Comparison of ENCODE assay signal across 12 cellular contexts in genomic region chr17:8941980-8942617, GRCh38.
DNase-seq lines count a peak whose midpoint lies in the region; ATAC-seq and FAIRE-seq lines count a peak whose summit lies in the region.
"Had no signal": no experiment of that assay in that cellular context is flagged by ENCODE, and none has a peak within 500 bp of the region (broad histone marks: within the 10 kb centered on the region; RNA-seq: fewer than 3 reads in every experiment).

No MANE protein-coding gene starts in this region.

- peak overlapping the region; percentile 3 for H3K4me3 ChIP-seq in effector memory CD4-positive, alpha-beta T cell (ENCODE audit: insufficient read depth, low read depth, low read length, poor library complexity, severe bottlenecking)

- H3K27ac ChIP-seq in effector memory CD4-positive, alpha-beta T cell (ENCODE audit: insufficient read depth, low read length, poor library complexity, severe bottlenecking) = peak overlapping the region; percentile 69

- ATAC-seq in GM21619 (IDR thresholded peaks at IDR 0.05; ENCODE audit: unreplicated experiment) = no peak

- H3K36me3 ChIP-seq in effector memory CD4-positive, alpha-beta T cell (ENCODE audit: control insufficient read depth, insufficient read depth, low read length) = peaks cover 28% of the 10 kb centered on the region

- H3K27me3 ChIP-seq in effector memory CD4-positive, alpha-beta T cell (replicated peaks; ENCODE audit: control insufficient read depth, insufficient read depth, low read length, poor library complexity, severe bottlenecking) = no peaks in the 10 kb centered on the region

- H3K4me1 ChIP-seq in effector memory CD4-positive, alpha-beta T cell (ENCODE audit: control insufficient read depth, insufficient read depth, low read length, poor library complexity, severe bottlenecking) = peaks cover 42% of the 10 kb centered on the region

- H3K9me3 ChIP-seq in effector memory CD4-positive, alpha-beta T cell (ENCODE audit: control insufficient read depth, low read length) = no peaks in the 10 kb centered on the region

- peak; percentile 22 to 51 (median 36) for DNase-seq in stimulated activated naive CD4-positive, alpha-beta T cell (lab: John Stamatoyannopoulos, UW)
- DNase-seq in stimulated activated naive CD4-positive, alpha-beta T cell treated with Interleukin-2 at 50 U/mL for 16 hours (lab: John Stamatoyannopoulos, UW) = no peak
- peak; percentile 24 to 28 for DNase-seq in activated CD4-positive, alpha-beta T cell treated with anti-CD3 and anti-CD28 coated beads, Interleukin-2, amount 50 U/mL, for 4 hours
- peak in 1 of 3 donors; percentile 39 for DNase-seq in effector memory CD4-positive, alpha-beta T cell
- DNase-seq in superior temporal gyrus (ENCODE audit: extremely low spot score) = no peak
- no peak for DNase-seq in urothelium cell line (ENCODE audit: low spot score)
- no peak for DNase-seq in HUDEP-2 (lab: John Stamatoyannopoulos, UW; ENCODE audit: unreplicated experiment in 76 of 76)
- DNase-seq: KG1, NCI-H1930, trophoblast cell had no signal

- FAIRE-seq in urothelium cell line (lab: Jason Lieb, UNC) = no peak
- FAIRE-seq: H54 had no signal

Comparison
In these comparisons a context has a peak if more than half of its experiments do, and no peak if none do; other contexts are left out.
1. DNase-seq: peak in stimulated activated naive CD4-positive, alpha-beta T cell (6 of 6) and activated CD4-positive, alpha-beta T cell treated with anti-CD3 and anti-CD28 coated beads, Interleukin-2, amount 50 U/mL, for 4 hours (2 of 2); none in stimulated activated naive CD4-positive, alpha-beta T cell treated with Interleukin-2 at 50 U/mL for 16 hours (single experiment), superior temporal gyrus (single experiment), urothelium cell line (single experiment) and HUDEP-2 (0 of 76).